Comparison of ENCODE assay signal across 16 cellular contexts in the genomic region with DNA sequence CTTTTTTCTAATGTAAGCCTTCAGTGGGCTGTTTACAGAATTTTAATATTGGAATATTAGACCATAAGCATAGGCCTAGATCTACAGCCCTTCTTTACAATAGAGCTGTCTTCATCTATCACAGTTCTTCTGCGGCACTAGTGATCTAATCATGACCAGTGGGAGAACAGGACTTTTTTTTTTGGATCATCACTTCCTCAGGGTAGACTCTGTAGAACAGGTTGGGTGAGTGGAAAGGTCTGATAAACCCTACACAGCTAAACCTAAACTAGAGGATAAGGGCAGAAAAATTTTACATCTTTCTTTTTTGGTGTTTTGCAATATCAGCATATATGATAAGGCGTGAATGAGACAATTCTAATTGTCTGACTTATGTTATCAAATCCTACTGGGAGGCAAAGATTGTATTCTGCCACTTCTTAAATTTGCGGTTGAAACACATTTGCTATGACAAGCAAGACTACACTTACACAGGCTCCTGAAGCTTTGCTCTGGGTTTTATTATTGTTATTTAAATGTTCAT. TPM values are rescaled to one million over a fixed set of nuclear protein-coding genes. Genes with fewer than 3 reads are reported as not detected.
DNase-seq lines count a peak whose midpoint lies in the region; ATAC-seq, FAIRE-seq and TF ChIP-seq lines count a peak whose summit lies in the region.
"Had no signal": no experiment of that assay in that cellular context is flagged by ENCODE, and none has a peak within 500 bp of the region (broad histone marks: within the 10 kb centered on the region; RNA-seq: fewer than 3 reads in every experiment).

No MANE protein-coding gene starts in this region.

- ATAC-seq in natural killer cell (no peak), GM19324 (IDR thresholded peaks at IDR 0.05; ENCODE audit: low FRiP score, unreplicated experiment) (no peak)

- H3K27ac Mint-ChIP-seq in astrocyte (ENCODE audit: unreplicated experiment) (peak overlapping the region; percentile 49), natural killer cell (peak overlapping the region; percentile 91 to 92)

- H3K4me1 Mint-ChIP-seq in astrocyte (ENCODE audit: low read depth, unreplicated experiment) (peaks cover 48% of the 10 kb centered on the region), natural killer cell (peaks cover 47 to 49% of the 10 kb centered on the region in 2 donors)

- intact Hi-C loops in natural killer cell (cut with micrococcal nuclease): no loop called here

- H3K27me3 ChIP-seq in OCI-LY1 (ENCODE audit: insufficient read depth, low read length) (no peaks in the 10 kb centered on the region), astrocyte (ENCODE audit: insufficient read depth, low read length) (no peaks in the 10 kb centered on the region)
- H3K27me3 ChIP-seq: cardiac muscle cell, hepatocyte, ovary, transverse colon had no signal

- H3K36me3 Mint-ChIP-seq in astrocyte (ENCODE audit: low read depth, unreplicated experiment): peaks cover 15% of the 10 kb centered on the region
- H3K36me3 Mint-ChIP-seq in natural killer cell: no peaks in the 10 kb centered on the region

- H3K9me2 ChIP-seq in OCI-LY1 (ENCODE audit: low read depth, low read length): no peaks in the 10 kb centered on the region

- H3K27ac ChIP-seq in OCI-LY1 (ENCODE audit: low read depth, low read length, poor library complexity, severe bottlenecking): peak overlapping the region; percentile 93
- H3K27ac ChIP-seq in astrocyte (ENCODE audit: low read depth, low read length): no peak overlapping the region
- H3K27ac ChIP-seq: BLaER1 treated with 17β-estradiol and CSF1 and Interleukin-3, amounts not matched to agents 10 nM and 100 nM; cardiac muscle cell; ovary had no signal

- peaks cover 45% of the 10 kb centered on the region for H3K4me1 ChIP-seq in OCI-LY1 (ENCODE audit: insufficient read depth, low read length, severe bottlenecking)
- H3K4me1 ChIP-seq in astrocyte (ENCODE audit: insufficient read depth, low read length): peaks cover 45% of the 10 kb centered on the region

- no peaks in the 10 kb centered on the region for H3K36me3 ChIP-seq in OCI-LY1 (ENCODE audit: insufficient read depth, low read length)
- peaks cover 17% of the 10 kb centered on the region for H3K36me3 ChIP-seq in astrocyte (ENCODE audit: insufficient read depth, low read length)
- H3K36me3 ChIP-seq: BLaER1 treated with 17β-estradiol and CSF1 and Interleukin-3, amounts not matched to agents 10 nM and 100 nM; cardiac muscle cell; ovary had no signal

- no peaks in the 10 kb centered on the region for H3K9me3 ChIP-seq in OCI-LY1 (ENCODE audit: low read length)
- no peaks in the 10 kb centered on the region for H3K9me3 ChIP-seq in astrocyte (ENCODE audit: insufficient read depth, low read depth, low read length)
- H3K9me3 ChIP-seq: ovary, transverse colon had no signal

- H3F3A ChIP-seq in OCI-LY1 (ENCODE audit: insufficient read depth, low read length): no peaks in the 10 kb centered on the region

- H3K9ac ChIP-seq in OCI-LY1 (ENCODE audit: low read length) (peak overlapping the region; percentile 40), astrocyte (ENCODE audit: low read length) (no peak overlapping the region)
- H3K9ac ChIP-seq: BLaER1 treated with 17β-estradiol and CSF1 and Interleukin-3, amounts not matched to agents 10 nM and 100 nM had no signal

- DNase-seq in DMS53 treated with DMSO at 0.1 percent for 48 hours (lab: John Stamatoyannopoulos, UW; ENCODE audit: unreplicated experiment) (peak; percentile 11), astrocyte (ENCODE audit: low read depth) (no peak), natural killer cell (no peak), NCI-H1417 treated with DMSO at 0.1 percent for 48 hours (lab: John Stamatoyannopoulos, UW) (no peak), NCI-H774 (lab: John Stamatoyannopoulos, UW) (no peak)
- DNase-seq: DMS79, HCEC 1CT, ovary, transverse colon had no signal

- no peaks in the 10 kb centered on the region for H3K27me3 Mint-ChIP-seq in astrocyte (ENCODE audit: low read depth, unreplicated experiment)
- no peaks in the 10 kb centered on the region for H3K27me3 Mint-ChIP-seq in natural killer cell (ENCODE audit: low read depth in 2 of 2)

- H3K4me2 ChIP-seq in OCI-LY1 (ENCODE audit: low read length) (peak overlapping the region; percentile 3; the same call in 1 of the 2 replicates), astrocyte (ENCODE audit: low read length) (no peak overlapping the region)
- H3K4me2 ChIP-seq: hepatocyte had no signal

- no peak overlapping the region for H3K4me3 ChIP-seq in OCI-LY1 (ENCODE audit: low read depth, low read length, poor library complexity, severe bottlenecking)
- H3K4me3 ChIP-seq in astrocyte (ENCODE audit: insufficient read depth, low read depth, low read length): no peak overlapping the region
- H3K4me3 ChIP-seq: BLaER1 treated with 17β-estradiol and CSF1 and Interleukin-3, amounts not matched to agents 10 nM and 100 nM; cardiac muscle cell; hepatocyte; ovary; transverse colon had no signal

- no peak overlapping the region for H3K4me3 Mint-ChIP-seq in astrocyte (ENCODE audit: unreplicated experiment)
- H3K4me3 Mint-ChIP-seq in natural killer cell: peak overlapping the region; percentile 88

- H3K79me2 ChIP-seq in OCI-LY1 (ENCODE audit: insufficient read depth, low read length) (no peaks in the 10 kb centered on the region), astrocyte (ENCODE audit: insufficient read depth, low read length) (peaks cover 9% of the 10 kb centered on the region)
- H3K79me2 ChIP-seq: hepatocyte had no signal

- TF ChIP-seq CTCF in OCI-LY1 (IDR thresholded peaks at IDR 0.05; ENCODE audit: low read length) (no peak), astrocyte (IDR thresholded peaks at IDR 0.05; ENCODE audit: insufficient read depth, low read depth, low read length) (no peak), natural killer cell (IDR thresholded peaks at IDR 0.05) (no peak)

- H4K20me1 ChIP-seq in OCI-LY1 (ENCODE audit: insufficient read depth, low read length) (no peaks in the 10 kb centered on the region), astrocyte (ENCODE audit: insufficient read depth, low read length) (no peaks in the 10 kb centered on the region)
- H4K20me1 ChIP-seq: BLaER1 treated with 17β-estradiol and CSF1 and Interleukin-3, amounts not matched to agents 10 nM and 100 nM had no signal

- no peak overlapping the region for H2AFZ ChIP-seq in OCI-LY1 (ENCODE audit: low read length)
- no peak overlapping the region for H2AFZ ChIP-seq in astrocyte (ENCODE audit: low read depth, low read length)
- H2AFZ ChIP-seq: hepatocyte had no signal

- H3K9me3 Mint-ChIP-seq in astrocyte (ENCODE audit: unreplicated experiment): no peaks in the 10 kb centered on the region
- no peaks in the 10 kb centered on the region for H3K9me3 Mint-ChIP-seq in natural killer cell

- FAIRE-seq in astrocyte (lab: Jason Lieb, UNC): no peak
- FAIRE-seq: GM18507, small intestine had no signal

RNA-seq across cellular contexts. Expression of a gene that starts 52.2 kb away (rescaled TPM):
- total RNA-seq in astrocyte (45.0 and 48.7 TPM in 2 replicates), natural killer cell (10 to 100 TPM; 17.5 to 27.7 (median 20.4) TPM)
